ENCODE assay signal across 8 cellular contexts in genomic region chr9:100084734-100085133, GRCh38. TPM values are rescaled to one million over a fixed set of nuclear protein-coding genes. Genes with fewer than 3 reads are reported as not detected.
A peak's percentile ranks its signal among the peaks of the same experiment; 100 is the strongest.
DNase-seq lines count a peak whose midpoint lies in the region; ATAC-seq and TF ChIP-seq lines count a peak whose summit lies in the region.

No MANE protein-coding gene starts in this region.

- no peak for DNase-seq in CD4-positive, alpha-beta T cell
- DNase-seq in NCI-H82 treated with DMSO at 0.1 percent for 48 hours (lab: John Stamatoyannopoulos, UW; ENCODE audit: unreplicated experiment), result peak; percentile 70
- no peak for DNase-seq in HuH-7.5 (ENCODE audit: low spot score)
- DNase-seq in cerebellar nuclear complex (lab: John Stamatoyannopoulos, UW), result no peak
- no peak for DNase-seq in NCI-H446 treated with DMSO at 0.1 percent for 48 hours (lab: John Stamatoyannopoulos, UW)
- no peak for DNase-seq in A172 (ENCODE audit: low spot score)

- no peaks in the 10 kb centered on the region for H3K27me3 ChIP-seq in CD4-positive, alpha-beta T cell (ENCODE audit: control insufficient read depth, insufficient read depth, low read length)

- peak overlapping the region; percentile 25 for H3K27ac Mint-ChIP-seq in CD4-positive, alpha-beta T cell

- ATAC-seq in CD4-positive, alpha-beta T cell (ENCODE audit: poor library complexity), result peak; percentile 90
- peak; percentile 76 for ATAC-seq in GM19025 (IDR thresholded peaks at IDR 0.05; ENCODE audit: low read depth, unreplicated experiment)
- ATAC-seq in HG02870 (IDR thresholded peaks at IDR 0.05; ENCODE audit: unreplicated experiment), result peak; percentile 83

- intact Hi-C loops in CD4-positive, alpha-beta T cell (cut with DNase I, micrococcal nuclease), result no loop called here

- CTCF ChIA-PET in CD4-positive, alpha-beta T cell (lab: Charles Lee), result no interaction called here

- H3K27ac ChIP-seq in CD4-positive, alpha-beta T cell (ENCODE audit: low read depth, low read length), result no peak overlapping the region

- peak overlapping the region; percentile 23 for H3K4me3 Mint-ChIP-seq in CD4-positive, alpha-beta T cell

- H3K9me3 ChIP-seq in CD4-positive, alpha-beta T cell (ENCODE audit: control insufficient read depth, low read length), result no peaks in the 10 kb centered on the region

- POLR2A ChIA-PET in CD4-positive, alpha-beta T cell (lab: Charles Lee), result no interaction called here

- H3K36me3 Mint-ChIP-seq in CD4-positive, alpha-beta T cell (ENCODE audit: low read depth), result no peaks in the 10 kb centered on the region

- H3K27me3 Mint-ChIP-seq in CD4-positive, alpha-beta T cell, result no peaks in the 10 kb centered on the region

- no peak for TF ChIP-seq CTCF in CD4-positive, alpha-beta T cell (IDR thresholded peaks at IDR 0.05)

- H3K9me3 Mint-ChIP-seq in CD4-positive, alpha-beta T cell, result no peaks in the 10 kb centered on the region

- H3K4me1 Mint-ChIP-seq in CD4-positive, alpha-beta T cell (ENCODE audit: low read depth), result peaks cover 89% of the 10 kb centered on the region

RNA-seq across cellular contexts. Expression of gene ERP44, which starts 14.1 kb away (rescaled TPM):
- 1 to 10 TPM; 6.8 to 7.1 TPM for total RNA-seq in CD4-positive, alpha-beta T cell
- total RNA-seq in A172 (2014; rRNA removed; shearing (Covaris generic)), result 28.3 and 28.7 TPM in 2 replicates

RNA-seq across cellular contexts. Expression of gene INVS, which starts 14.3 kb away (rescaled TPM):
- 10 to 100 TPM; 13.6 to 14.3 TPM for total RNA-seq in CD4-positive, alpha-beta T cell
- total RNA-seq in A172 (2014; rRNA removed; shearing (Covaris generic)), result 37.6 and 46.2 TPM in 2 replicates
